12 cellular contexts compared by ENCODE assay signal in genomic region chr6:157609117-157609516, GRCh38.
"Had no signal": no experiment of that assay in that cellular context is flagged by ENCODE, and none has a peak within 500 bp of the region (broad histone marks: within the 10 kb centered on the region; RNA-seq: fewer than 3 reads in every experiment).

No MANE protein-coding gene starts in this region.

- ATAC-seq: esophagus mucosa, left colon had no signal

- H3K27me3 Mint-ChIP-seq: stimulated activated naive CD8-positive, alpha-beta T cell treated with anti-CD3 and anti-CD28 coated beads, Interleukin-15, Interleukin-2, amounts not matched to agents 100 ng/mL and 50 ng/mL, for 24 hours had no signal

- DNase-seq: cortex of kidney; dorsolateral prefrontal cortex; effector CD8-positive, alpha-beta T cell; heart left ventricle; hippocampal formation; left colon; nephron progenitor cell; sigmoid colon; upper lobe of left lung; uterus had no signal

- H3K9me3 Mint-ChIP-seq: nephron progenitor cell; stimulated activated naive CD8-positive, alpha-beta T cell treated with anti-CD3 and anti-CD28 coated beads, Interleukin-15, Interleukin-2, amounts not matched to agents 100 ng/mL and 50 ng/mL, for 24 hours had no signal

- H3K27ac Mint-ChIP-seq: stimulated activated naive CD8-positive, alpha-beta T cell treated with anti-CD3 and anti-CD28 coated beads, Interleukin-15, Interleukin-2, amounts not matched to agents 100 ng/mL and 50 ng/mL, for 24 hours had no signal

- H3K4me3 Mint-ChIP-seq: nephron progenitor cell; stimulated activated naive CD8-positive, alpha-beta T cell treated with anti-CD3 and anti-CD28 coated beads, Interleukin-15, Interleukin-2, amounts not matched to agents 100 ng/mL and 50 ng/mL, for 24 hours had no signal
